Comparison of ENCODE assay signal across 10 cellular contexts in genomic region chr6:9516207-9516606, GRCh38.
A peak's percentile ranks its signal among the peaks of the same experiment; 100 is the strongest.
DNase-seq lines count a peak whose midpoint lies in the region; ATAC-seq and TF ChIP-seq lines count a peak whose summit lies in the region.
"Had no signal": no experiment of that assay in that cellular context is flagged by ENCODE, and none has a peak within 500 bp of the region (broad histone marks: within the 10 kb centered on the region; RNA-seq: fewer than 3 reads in every experiment).

No MANE protein-coding gene starts in this region.

- BruUV-seq in Calu3 (replicated peaks; lab: Mats Ljungman, UMichigan) (no TSS peak), mammary epithelial cell (replicated peaks; lab: Mats Ljungman, UMichigan) (no TSS peak)

- no peak overlapping the region for H3K4me3 Mint-ChIP-seq in Calu3 (ENCODE audit: low read depth, unreplicated experiment)
- H3K4me3 Mint-ChIP-seq: immature natural killer cell had no signal

- H3K27me3 Mint-ChIP-seq in Calu3 (ENCODE audit: unreplicated experiment) = no peaks in the 10 kb centered on the region

- H3K4me2 ChIP-seq in mammary epithelial cell (ENCODE audit: insufficient read depth, low read depth, low read length) = peak overlapping the region; percentile 75

- H3K36me3 ChIP-seq in MG63 (no peaks in the 10 kb centered on the region), mammary epithelial cell (ENCODE audit: insufficient read depth, low read length) (no peaks in the 10 kb centered on the region), left lung (no peaks in the 10 kb centered on the region)
- H3K36me3 ChIP-seq: ovary had no signal

- peaks cover 26% of the 10 kb centered on the region for H3K4me1 Mint-ChIP-seq in Calu3 (ENCODE audit: low read depth, unreplicated experiment)
- H3K4me1 Mint-ChIP-seq: immature natural killer cell had no signal

- no peaks in the 10 kb centered on the region for H4K20me1 ChIP-seq in mammary epithelial cell (ENCODE audit: insufficient read depth, low read length)

- H3K79me2 ChIP-seq in mammary epithelial cell (ENCODE audit: insufficient read depth, low read length) = no peaks in the 10 kb centered on the region

- in situ Hi-C loops in mammary epithelial cell (cut with MboI; ENCODE audit: low sequenced_read_pairs in 2 of 2) = no loop called here

- H3K9ac ChIP-seq in mammary epithelial cell (ENCODE audit: insufficient read depth, low read length) = no peak overlapping the region

- peaks cover 6% of the 10 kb centered on the region for H3K36me3 Mint-ChIP-seq in Calu3 (ENCODE audit: insufficient read depth, unreplicated experiment)
- H3K36me3 Mint-ChIP-seq: immature natural killer cell had no signal

- H3K4me1 ChIP-seq in mammary epithelial cell (ENCODE audit: insufficient read depth, low read length) (peaks cover 52% of the 10 kb centered on the region), left lung (no peaks in the 10 kb centered on the region)

- H3K27ac Mint-ChIP-seq in Calu3 (ENCODE audit: unreplicated experiment) = no peak overlapping the region
- H3K27ac Mint-ChIP-seq: immature natural killer cell had no signal

- H3K9me3 Mint-ChIP-seq in Calu3 (ENCODE audit: low read depth, unreplicated experiment) = no peaks in the 10 kb centered on the region

- H3K27me3 ChIP-seq in MG63 (no peaks in the 10 kb centered on the region), mammary epithelial cell (ENCODE audit: insufficient read depth, low read length) (no peaks in the 10 kb centered on the region), left lung (no peaks in the 10 kb centered on the region)
- H3K27me3 ChIP-seq: ovary had no signal

- 36% methylated on average over 5 of the region's 6 CpGs for WGBS in mammary epithelial cell (ENCODE audit: low coverage, missing lambda C conversion rate)

- ATAC-seq in left lung (peak; percentile 25), GM18867 (IDR thresholded peaks at IDR 0.05; ENCODE audit: unreplicated experiment) (no peak), sciatic nerve (no peak)

- dilution Hi-C loops in mammary epithelial cell (cut with HindIII; ENCODE audit: low sequenced_read_pairs) = no loop called here

- intact Hi-C loops in Calu3 (cut with micrococcal nuclease; ENCODE audit: unreplicated experiment) = no loop called here
- intact Hi-C loops in mammary epithelial cell (cut with micrococcal nuclease) = no loop called here
- intact Hi-C loops in left lung (cut with DNase I) = no loop called here
- intact Hi-C loops in sciatic nerve (cut with DNase I) = no loop called here

- H2AFZ ChIP-seq in mammary epithelial cell (ENCODE audit: low read depth, low read length) = peak overlapping the region; percentile 84

- peak overlapping the region; percentile 79 for H3K27ac ChIP-seq in mammary epithelial cell (ENCODE audit: insufficient read depth, low read depth, low read length)
- no peak overlapping the region for H3K27ac ChIP-seq in left lung
- H3K27ac ChIP-seq: ovary had no signal

- H3K9me3 ChIP-seq in MG63 (peaks cover 8% of the 10 kb centered on the region; the same call in 1 of the 2 replicates), mammary epithelial cell (replicated peaks; ENCODE audit: insufficient read depth, low read length) (no peaks in the 10 kb centered on the region), left lung (peaks cover 0 to 6% of the 10 kb centered on the region in 2 donors)
- H3K9me3 ChIP-seq: ovary had no signal

- CTCF ChIA-PET in Calu3 (lab: Charles Lee) = no interaction called here
- CTCF ChIA-PET in mammary epithelial cell (lab: Charles Lee; ENCODE audit: low non-redundant PET) = no interaction called here

- TF ChIP-seq CTCF in Calu3 (IDR thresholded peaks at IDR 0.05; ENCODE audit: unreplicated experiment) = no peak
- no peak for TF ChIP-seq CTCF in mammary epithelial cell (conservative IDR thresholded peaks at IDR 0.05 in 1 of 2, IDR thresholded peaks at IDR 0.05 in 1 of 2; ENCODE audit: extremely low read depth in 1 of 2, insufficient read depth in 1 of 2, low read depth in 1 of 2, low read length in 2 of 2)
- no peak for TF ChIP-seq CTCF in left lung (IDR thresholded peaks at IDR 0.05)

- DNase-seq in Calu3 (peak; percentile 25), MG63 (peak; percentile 93), mammary epithelial cell (peak; percentile 76), left lung (no peak), NCI-H1105 treated with DMSO at 0.1 percent for 48 hours (lab: John Stamatoyannopoulos, UW) (no peak), NCI-H345 (lab: John Stamatoyannopoulos, UW) (no peak), sciatic nerve (ENCODE audit: low spot score) (no peak)
- DNase-seq: immature natural killer cell, ovary had no signal

- H3K4me3 ChIP-seq in MG63 = no peak overlapping the region
- H3K4me3 ChIP-seq in mammary epithelial cell (replicated peaks in 1 of 3; ENCODE audit: insufficient read depth in 1 of 3, low read depth in 2 of 3, low read length in 3 of 3) = peak overlapping the region in 1 of 3 experiments; percentile 20
- H3K4me3 ChIP-seq in left lung = no peak overlapping the region
- H3K4me3 ChIP-seq: ovary had no signal

Comparison
In these comparisons a context has a peak if more than half of its experiments do, and no peak if none do; other contexts are left out.
1. DNase-seq: peak in Calu3 (single experiment), MG63 (single experiment) and mammary epithelial cell (single experiment); none in left lung (0 of 2), NCI-H1105 treated with DMSO at 0.1 percent for 48 hours (single experiment), NCI-H345 (single experiment) and sciatic nerve (single experiment).